Comparison of ENCODE assay signal across 1 cellular context in genomic region chr17:82751571-82752370, GRCh38.
TF ChIP-seq lines count a peak whose summit lies in the region.

TSS of gene TBCD (plus strand) at chr17:82752065. CDS start at chr17:82752194, 129 bp downstream.

TF ChIP-seq in H1, 55 proteins besides CTCF, POLR2A, EP300 and RAD21:
- no peak for TF ChIP-seq CBX8 (IDR thresholded peaks at IDR 0.05; ENCODE audit: borderline replicate concordance, low read depth, low read length)
- TF ChIP-seq MAX (IDR thresholded peaks at IDR 0.05): peak; percentile 73
- TF ChIP-seq RFX5 (IDR thresholded peaks at IDR 0.05; ENCODE audit: borderline replicate concordance, low read depth, low read length): no peak
- 0 out of 2 replicates have a peak, but pooled peaks have one; percentile 21 for TF ChIP-seq CHD2 (IDR thresholded peaks at IDR 0.05; ENCODE audit: low read length)
- TF ChIP-seq SP4 (IDR thresholded peaks at IDR 0.05; ENCODE audit: low read length): peak; percentile 55; the same call in 1 of the 2 replicates
- TF ChIP-seq CEBPB (IDR thresholded peaks at IDR 0.05; ENCODE audit: low read depth, low read length): no peak
- TF ChIP-seq SAP30 (IDR thresholded peaks at IDR 0.05; ENCODE audit: insufficient read depth, insufficient replicate concordance, low read length): no peak
- TF ChIP-seq BCL11A (IDR thresholded peaks at IDR 0.05; ENCODE audit: low read depth in 2 of 2, low read length in 2 of 2): no peak
- no peak for TF ChIP-seq TAF7 (optimal IDR thresholded peaks at IDR 0.05; ENCODE audit: borderline replicate concordance, low read depth, low read length)
- peak; percentile 77 for TF ChIP-seq BACH1 (IDR thresholded peaks at IDR 0.05; ENCODE audit: low read length)
- TF ChIP-seq CTBP2 (IDR thresholded peaks at IDR 0.05; ENCODE audit: borderline replicate concordance, insufficient read depth, insufficient read length, low read length): peak; percentile 52
- TF ChIP-seq E2F6 (IDR thresholded peaks at IDR 0.05): peak; percentile 62; the same call in 1 of the 2 replicates
- no peak for TF ChIP-seq SIRT6 (IDR thresholded peaks at IDR 0.05; ENCODE audit: low read length)
- 0 out of 2 replicates have a peak, but pooled peaks have one; percentile 44 for TF ChIP-seq SP1 (IDR thresholded peaks at IDR 0.05; ENCODE audit: low read depth, low read length)
- TF ChIP-seq SUZ12 (IDR thresholded peaks at IDR 0.05; ENCODE audit: low read length): no peak
- TF ChIP-seq KDM4A (IDR thresholded peaks at IDR 0.05; ENCODE audit: low read depth, low read length, severe bottlenecking): peak; percentile 88
- TF ChIP-seq CHD1 (IDR thresholded peaks at IDR 0.05; ENCODE audit: low read depth, low read length): no peak
- TF ChIP-seq GABPA (IDR thresholded peaks at IDR 0.05; ENCODE audit: borderline replicate concordance, insufficient read depth, low read length): no peak
- TF ChIP-seq EGR1 (IDR thresholded peaks at IDR 0.05; ENCODE audit: borderline replicate concordance, low read depth, low read length): no peak
- TF ChIP-seq POLR2AphosphoS5 (IDR thresholded peaks at IDR 0.05; ENCODE audit: low read depth, low read length): no peak
- peak; percentile 11; the same call in 1 of the 2 replicates for TF ChIP-seq RBBP5 (IDR thresholded peaks at IDR 0.05; ENCODE audit: borderline replicate concordance, low read depth, low read length)
- 0 out of 4 replicates have a peak, but pooled peaks have one; percentile 5 to 48 for TF ChIP-seq SIN3A (conservative IDR thresholded peaks at IDR 0.05 in 1 of 2, IDR thresholded peaks at IDR 0.05 in 1 of 2; ENCODE audit: low read depth in 1 of 2, low read length in 2 of 2)
- TF ChIP-seq ATF3 (IDR thresholded peaks at IDR 0.05; ENCODE audit: insufficient read depth, low read depth, low read length): no peak
- TF ChIP-seq HDAC2 (IDR thresholded peaks at IDR 0.05; ENCODE audit: borderline replicate concordance in 1 of 2, low read depth in 2 of 2, low read length in 2 of 2): 0 out of 4 replicates have a peak, but pooled peaks of 1 of the 2 experiments have one; percentile 30
- peak; percentile 42 for TF ChIP-seq PHF8 (conservative IDR thresholded peaks at IDR 0.05; ENCODE audit: low read depth, low read length)
- TF ChIP-seq SIX5 (IDR thresholded peaks at IDR 0.05; ENCODE audit: low read depth, low read length): no peak
- TF ChIP-seq ASH2L (IDR thresholded peaks at IDR 0.05; ENCODE audit: low read length): peak; percentile 66
